Comparison of ENCODE assay signal across 8 cellular contexts in the genomic region with DNA sequence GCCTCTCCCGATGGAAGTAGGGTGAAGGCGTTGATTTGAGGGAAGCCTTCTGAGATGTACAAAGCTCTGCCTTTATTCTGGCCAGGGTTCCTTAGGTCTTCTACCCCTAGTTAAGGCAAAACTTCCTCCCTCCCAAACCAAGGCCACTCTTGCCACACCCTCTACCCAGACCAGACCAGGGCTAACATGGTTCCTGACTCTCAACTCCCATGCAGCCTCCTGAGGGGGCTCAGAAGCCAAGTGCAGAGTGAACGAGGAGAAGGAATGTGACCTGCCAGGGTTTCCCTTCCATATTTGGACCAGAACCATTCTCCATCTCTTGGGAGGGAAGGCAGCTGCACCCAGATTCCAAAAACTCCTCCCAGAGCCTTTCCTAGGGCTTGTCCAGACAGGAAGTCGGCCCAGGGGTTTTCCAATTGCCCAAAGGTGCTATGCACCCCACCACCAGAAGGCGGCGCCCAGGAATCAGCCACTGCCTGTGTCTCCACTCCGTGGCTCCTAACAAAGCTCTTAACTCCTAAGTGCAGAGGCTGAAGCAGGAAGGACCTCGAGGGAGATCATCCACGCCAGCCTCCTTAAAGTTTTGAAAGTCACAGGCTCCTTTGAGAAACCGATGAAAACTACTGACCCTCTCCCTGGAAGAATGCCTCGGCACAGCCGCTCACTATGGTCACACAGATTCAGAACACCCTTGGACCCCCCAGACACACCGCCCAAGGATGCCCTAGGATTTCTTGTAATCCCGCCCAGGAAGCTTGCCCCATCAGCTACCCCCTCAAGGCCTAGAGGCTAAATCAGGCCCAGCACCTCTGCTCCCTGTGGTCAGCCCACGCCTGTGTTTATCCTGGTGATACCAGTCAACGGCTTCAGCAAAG.
A peak's percentile ranks its signal among the peaks of the same experiment; 100 is the strongest.
DNase-seq lines count a peak whose midpoint lies in the region; ATAC-seq lines count a peak whose summit lies in the region.

No MANE protein-coding gene starts in this region.

- H3K9me3 Mint-ChIP-seq in activated CD4-positive, alpha-beta T cell treated with anti-CD3 and anti-CD28 coated beads for 36 hours (ENCODE audit: low read depth) = no peaks in the 10 kb centered on the region

- intact Hi-C loops in activated CD4-positive, alpha-beta T cell treated with anti-CD3 and anti-CD28 coated beads for 36 hours (cut with DNase I, micrococcal nuclease) = loop anchor here (1.0 to 10.0 kb wide), 6 partner anchors 62 to 675 kb away; a partner anchor contains a TSS

- H3K27me3 Mint-ChIP-seq in activated CD4-positive, alpha-beta T cell treated with anti-CD3 and anti-CD28 coated beads for 36 hours = peaks cover 2% of the 10 kb centered on the region

- H3K36me3 Mint-ChIP-seq in activated CD4-positive, alpha-beta T cell treated with anti-CD3 and anti-CD28 coated beads for 36 hours (ENCODE audit: low read depth) = no peaks in the 10 kb centered on the region

- ATAC-seq in GM18511 (IDR thresholded peaks at IDR 0.05; ENCODE audit: unreplicated experiment) (peak; percentile 63), GM19467 (IDR thresholded peaks at IDR 0.05; ENCODE audit: unreplicated experiment) (no peak)
- peak; percentile 76 for ATAC-seq in activated CD4-positive, alpha-beta T cell treated with anti-CD3 and anti-CD28 coated beads for 36 hours

- CTCF ChIA-PET in activated CD4-positive, alpha-beta T cell treated with anti-CD3 and anti-CD28 coated beads for 36 hours (lab: Charles Lee) = interaction anchor here (0.5 to 2.2 kb wide), 23 partner anchors 11 to 1069 kb away, joined by 3 to 24 read pairs (median 4); no protein-coding TSS in a partner anchor

- H3K27ac Mint-ChIP-seq in activated CD4-positive, alpha-beta T cell treated with anti-CD3 and anti-CD28 coated beads for 36 hours = no peak overlapping the region

- no peak overlapping the region for H3K4me3 Mint-ChIP-seq in activated CD4-positive, alpha-beta T cell treated with anti-CD3 and anti-CD28 coated beads for 36 hours

- H3K4me1 Mint-ChIP-seq in activated CD4-positive, alpha-beta T cell treated with anti-CD3 and anti-CD28 coated beads for 36 hours = no peaks in the 10 kb centered on the region

- POLR2A ChIA-PET in activated CD4-positive, alpha-beta T cell treated with anti-CD3 and anti-CD28 coated beads for 36 hours (lab: Charles Lee) = no interaction called here

- peak; percentile 69 for DNase-seq in AG08395 (ENCODE audit: low spot score)
- peak; percentile 65 for DNase-seq in NCI-H2196 (lab: John Stamatoyannopoulos, UW; ENCODE audit: unreplicated experiment)
- DNase-seq in activated CD4-positive, alpha-beta T cell treated with anti-CD3 and anti-CD28 coated beads for 36 hours = peak; percentile 84
- peak; percentile 83 for DNase-seq in dermis blood vessel endothelial cell
- peak; percentile 8 for DNase-seq in medulla oblongata (ENCODE audit: extremely low spot score)
- DNase-seq in stimulated activated naive CD4-positive, alpha-beta T cell treated with Interleukin-2 at 50 U/mL for 16 hours (lab: John Stamatoyannopoulos, UW) = peak; percentile 9

Comparison
In these comparisons a context has a peak if more than half of its experiments do, and no peak if none do; other contexts are left out.
1. DNase-seq: peak in every context shown above with its lines; median percentile 84 in activated CD4-positive, alpha-beta T cell treated with anti-CD3 and anti-CD28 coated beads for 36 hours; 83 in dermis blood vessel endothelial cell; 69 in AG08395; 65 in NCI-H2196; 9 in stimulated activated naive CD4-positive, alpha-beta T cell treated with Interleukin-2 at 50 U/mL for 16 hours; 8 in medulla oblongata.